ENCODE assay signal across 16 cellular contexts in genomic region chr17:31148205-31148604, GRCh38.
"Had no signal": no experiment of that assay in that cellular context is flagged by ENCODE, and none has a peak within 500 bp of the region (broad histone marks: within the 10 kb centered on the region; RNA-seq: fewer than 3 reads in every experiment).

No MANE protein-coding gene starts in this region.

- DNase-seq: activated CD4-positive, alpha-beta T cell treated with anti-CD3 and anti-CD28 coated beads, Interleukin-2, amount 10 ng/mL, durations not matched to agents 7 days and 5 days; activated CD8-positive, alpha-beta memory T cell treated with anti-CD3 and anti-CD28 coated beads, Interleukin-2, amount 50 U/mL, for 48 hours; activated gamma-delta T cell treated with Interleukin-2 at 50 U/mL for 16 hours; activated naive CD8-positive, alpha-beta T cell treated with anti-CD3 and anti-CD28 coated beads for 36 hours; heart right ventricle; naive thymus-derived CD4-positive, alpha-beta T cell; retina; stimulated activated CD4-positive, alpha-beta T cell treated with anti-CD3 and anti-CD28 coated beads, Interleukin-15, amount 100 ng/mL, for 24 hours; stimulated activated CD4-positive, alpha-beta T cell treated with anti-CD3 and anti-CD28 coated beads, Interleukin-4, amount 100 ng/mL, for 1 hour; stimulated activated naive B cell treated with anti-CD40 and anti-IgM and Interleukin-4, amounts not matched to agents 10 μg/mL and 1 μg/mL and 100 μg/mL, for 72 hours; uterus had no signal

- H3K27me3 Mint-ChIP-seq: activated CD4-positive, alpha-beta T cell treated with anti-CD3 and anti-CD28 coated beads, Interleukin-2, amount 10 ng/mL, durations not matched to agents 7 days and 5 days; activated naive CD8-positive, alpha-beta T cell treated with anti-CD3 and anti-CD28 coated beads for 36 hours; naive thymus-derived CD4-positive, alpha-beta T cell; stimulated activated naive B cell treated with anti-CD40 and anti-IgM and Interleukin-4, amounts not matched to agents 10 μg/mL and 1 μg/mL and 100 μg/mL, for 72 hours had no signal

- H3K4me3 ChIP-seq: gastroesophageal sphincter, heart right ventricle, skin epidermis, tibial nerve, uterus had no signal

- H3K4me1 ChIP-seq: uterus had no signal

- ATAC-seq: gastroesophageal sphincter; naive thymus-derived CD4-positive, alpha-beta T cell; stimulated activated naive B cell treated with anti-CD40 and anti-IgM and Interleukin-4, amounts not matched to agents 10 μg/mL and 1 μg/mL and 100 μg/mL, for 72 hours had no signal

- H3K27me3 ChIP-seq: gastroesophageal sphincter, heart right ventricle, neutrophil, tibial nerve, uterus had no signal

- H3K36me3 ChIP-seq: uterus had no signal

- H3K27ac ChIP-seq: epithelial cell of prostate, neutrophil, skin epidermis, uterus had no signal

- H3K4me3 Mint-ChIP-seq: activated CD4-positive, alpha-beta T cell treated with anti-CD3 and anti-CD28 coated beads, Interleukin-2, amount 10 ng/mL, durations not matched to agents 7 days and 5 days; activated naive CD8-positive, alpha-beta T cell treated with anti-CD3 and anti-CD28 coated beads for 36 hours; naive thymus-derived CD4-positive, alpha-beta T cell; stimulated activated naive B cell treated with anti-CD40 and anti-IgM and Interleukin-4, amounts not matched to agents 10 μg/mL and 1 μg/mL and 100 μg/mL, for 72 hours had no signal

- H3K9me3 ChIP-seq: gastroesophageal sphincter, neutrophil, uterus had no signal

- H3K4me1 Mint-ChIP-seq: activated CD4-positive, alpha-beta T cell treated with anti-CD3 and anti-CD28 coated beads, Interleukin-2, amount 10 ng/mL, durations not matched to agents 7 days and 5 days; activated naive CD8-positive, alpha-beta T cell treated with anti-CD3 and anti-CD28 coated beads for 36 hours; stimulated activated naive B cell treated with anti-CD40 and anti-IgM and Interleukin-4, amounts not matched to agents 10 μg/mL and 1 μg/mL and 100 μg/mL, for 72 hours had no signal
